30 cellular contexts compared by ENCODE assay signal in the genomic region with DNA sequence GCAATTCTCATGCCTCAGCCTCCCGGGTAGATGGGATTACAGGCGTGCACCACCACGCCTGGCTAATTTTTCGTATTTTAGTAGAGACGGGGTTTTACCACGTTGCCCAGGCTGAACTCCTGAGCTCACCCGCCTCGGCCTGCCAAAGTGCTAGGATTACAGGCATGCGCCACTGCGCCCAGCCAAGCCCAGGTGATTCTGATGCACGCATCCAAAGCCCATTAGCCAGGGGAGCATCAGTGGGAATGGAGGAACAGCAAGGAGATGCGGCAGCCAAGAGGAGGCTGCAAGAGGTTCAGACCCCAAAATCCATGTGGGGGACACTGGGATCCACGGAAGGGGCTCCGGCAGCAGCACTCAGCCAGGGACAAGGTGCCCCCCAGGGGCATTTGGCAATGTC. TPM values are rescaled to one million over a fixed set of nuclear protein-coding genes. Genes with fewer than 3 reads are reported as not detected.
"Had no signal": no experiment of that assay in that cellular context is flagged by ENCODE, and none has a peak within 500 bp of the region (broad histone marks: within the 10 kb centered on the region; RNA-seq: fewer than 3 reads in every experiment).

No MANE protein-coding gene starts in this region.

- H3K27me3 Mint-ChIP-seq: activated CD4-positive, alpha-beta memory T cell treated with anti-CD3 and anti-CD28 coated beads, Interleukin-2, amount 10 ng/mL, durations not matched to agents 7 days and 5 days; activated CD8-positive, alpha-beta memory T cell treated with anti-CD3 and anti-CD28 coated beads, Interleukin-2, amount 10 ng/mL, durations not matched to agents 7 days and 5 days; brain; T-cell had no signal

- H3K4me2 ChIP-seq: SK-N-SH had no signal

- H3K9me3 Mint-ChIP-seq: activated CD4-positive, alpha-beta memory T cell treated with anti-CD3 and anti-CD28 coated beads, Interleukin-2, amount 10 ng/mL, durations not matched to agents 7 days and 5 days; activated naive CD4-positive, alpha-beta T cell treated with anti-CD3 and anti-CD28 coated beads for 36 hours; T-cell had no signal

- H3K27ac ChIP-seq: SJSA1, WERI-Rb-1 had no signal

- H3K36me3 Mint-ChIP-seq: brain had no signal

- H3K4me3 Mint-ChIP-seq: activated CD4-positive, alpha-beta memory T cell treated with anti-CD3 and anti-CD28 coated beads, Interleukin-2, amount 10 ng/mL, durations not matched to agents 7 days and 5 days; activated CD8-positive, alpha-beta memory T cell treated with anti-CD3 and anti-CD28 coated beads, Interleukin-2, amount 10 ng/mL, durations not matched to agents 7 days and 5 days; activated naive CD4-positive, alpha-beta T cell treated with anti-CD3 and anti-CD28 coated beads for 36 hours; brain; T-cell had no signal

- ATAC-seq: activated CD8-positive, alpha-beta memory T cell treated with anti-CD3 and anti-CD28 coated beads, Interleukin-2, amount 10 ng/mL, durations not matched to agents 7 days and 5 days; Panc1; T-cell had no signal

- H3K27ac Mint-ChIP-seq: activated CD4-positive, alpha-beta memory T cell treated with anti-CD3 and anti-CD28 coated beads, Interleukin-2, amount 10 ng/mL, durations not matched to agents 7 days and 5 days; activated CD8-positive, alpha-beta memory T cell treated with anti-CD3 and anti-CD28 coated beads, Interleukin-2, amount 10 ng/mL, durations not matched to agents 7 days and 5 days; brain; T-cell had no signal

- H3K27me3 ChIP-seq: SJSA1 had no signal

- H3K4me1 ChIP-seq: SJSA1 had no signal

- DNase-seq: activated CD4-positive, alpha-beta memory T cell treated with anti-CD3 and anti-CD28 coated beads, Interleukin-2, amount 10 ng/mL, durations not matched to agents 7 days and 5 days; activated CD4-positive, alpha-beta T cell treated with anti-CD3 and anti-CD28 coated beads for 4 hours; activated CD8-positive, alpha-beta memory T cell treated with anti-CD3 and anti-CD28 coated beads for 24 hours; activated CD8-positive, alpha-beta memory T cell treated with anti-CD3 and anti-CD28 coated beads, Interleukin-2, amount 10 ng/mL, durations not matched to agents 7 days and 5 days; activated CD8-positive, alpha-beta memory T cell treated with anti-CD3 and anti-CD28 coated beads, Interleukin-2, amount 50 U/mL, for 48 hours; activated gamma-delta T cell treated with Interleukin-2 at 50 U/mL for 16 hours; activated naive CD4-positive, alpha-beta T cell treated with anti-CD3 and anti-CD28 coated beads for 36 hours; anterior cingulate cortex; cerebellar nuclear complex; Karpas-422; KBM-7; NCI-H1048; NCI-H1105 treated with DMSO at 0.1 percent for 48 hours; NCI-H1436; NCI-H1694; NCI-H2029; NCI-H345; NCI-H524 treated with DMSO at 0.1 percent for 48 hours; SHP77 treated with DMSO at 0.1 percent for 48 hours; SK-N-SH; T-cell; T1000; WERI-Rb-1 had no signal

- H3K9ac ChIP-seq: SK-N-SH had no signal

- H3K9me3 ChIP-seq: SJSA1, SK-N-SH had no signal

- H3K36me3 ChIP-seq: SJSA1, WERI-Rb-1 had no signal

- H3K4me3 ChIP-seq: SJSA1 had no signal

RNA-seq across cellular contexts. Expression of a gene that starts 12.1 kb away (rescaled TPM):
- total RNA-seq: MCF 10A had no signal

RNA-seq across cellular contexts. Expression of a gene that starts 35.9 kb away (rescaled TPM):
- total RNA-seq: bronchial epithelial cell, MCF 10A, NCI-H460, RPMI7951 had no signal
- polyA plus RNA-seq: SK-N-SH had no signal
